In the genomic region with DNA sequence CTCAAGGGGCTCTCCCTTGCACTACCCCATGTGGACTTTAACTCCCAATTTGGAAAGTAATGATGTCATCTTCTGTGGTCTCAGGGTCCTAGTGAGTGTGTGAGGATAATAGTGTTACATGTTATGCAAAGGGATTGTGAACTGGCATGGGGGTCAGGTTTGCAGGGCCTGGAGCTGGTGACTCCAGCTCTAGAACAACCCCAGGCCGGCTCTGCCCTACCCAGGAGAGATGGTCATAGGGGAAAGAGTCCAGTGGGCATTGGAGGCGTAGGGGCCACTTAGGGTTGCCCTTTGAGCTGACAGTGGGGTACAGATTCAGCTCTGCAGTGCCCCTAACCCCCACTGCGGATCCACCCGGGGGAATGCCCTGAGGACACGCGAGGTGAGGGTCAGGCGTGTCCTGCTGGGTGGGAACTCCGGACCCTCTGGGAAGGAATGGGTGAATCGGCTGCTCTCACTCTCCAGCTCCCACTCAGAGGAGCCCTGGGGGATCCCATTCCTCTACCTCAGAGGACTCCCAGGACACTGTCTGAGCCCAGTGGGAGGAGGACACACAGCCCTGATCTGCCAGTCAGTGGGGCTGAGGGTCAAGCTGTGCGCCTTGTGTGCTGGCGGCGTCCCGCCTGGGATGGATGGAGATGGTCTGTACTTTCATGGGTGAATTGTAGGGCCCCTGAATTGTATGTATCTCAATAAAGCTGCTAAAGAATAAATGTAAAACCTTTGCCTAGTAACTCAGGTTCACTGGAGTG, we compare ENCODE assay signal across 11 cellular contexts. TPM values are rescaled to one million over a fixed set of nuclear protein-coding genes. Genes with fewer than 3 reads are reported as not detected.
A peak's percentile ranks its signal among the peaks of the same experiment; 100 is the strongest.
DNase-seq lines count a peak whose midpoint lies in the region; ATAC-seq and TF ChIP-seq lines count a peak whose summit lies in the region.
"Had no signal": no experiment of that assay in that cellular context is flagged by ENCODE, and none has a peak within 500 bp of the region (broad histone marks: within the 10 kb centered on the region; RNA-seq: fewer than 3 reads in every experiment).

No MANE protein-coding gene starts in this region.

- no peaks in the 10 kb centered on the region for H3K36me3 ChIP-seq in spleen
- H3K36me3 ChIP-seq: brain microvascular endothelial cell had no signal

- peak overlapping the region; percentile 35 for H3K4me3 Mint-ChIP-seq in activated CD4-positive, alpha-beta T cell treated with anti-CD3 and anti-CD28 coated beads, Interleukin-2, amount 10 ng/mL, durations not matched to agents 24 days and 14 days
- no peak overlapping the region for H3K4me3 Mint-ChIP-seq in activated CD4-positive, alpha-beta T cell treated with anti-CD3 and anti-CD28 coated beads for 36 hours
- peak overlapping the region; percentile 47 for H3K4me3 Mint-ChIP-seq in WTC11

- H3K27ac ChIP-seq in spleen = peak overlapping the region in 3 of 8 donors; percentile 72 to 83 (median 78)
- H3K27ac ChIP-seq: brain microvascular endothelial cell had no signal

- DNase-seq in activated CD4-positive, alpha-beta T cell treated with anti-CD3 and anti-CD28 coated beads, Interleukin-2, amount 10 ng/mL, durations not matched to agents 24 days and 14 days = peak; percentile 56
- no peak for DNase-seq in activated CD4-positive, alpha-beta T cell treated with anti-CD3 and anti-CD28 coated beads for 36 hours
- DNase-seq in WTC11 (ENCODE audit: low spot score) (peak; percentile 6), left colon (peak; percentile 5 to 16), spleen (peak; percentile 69), NCI-H2107 (lab: John Stamatoyannopoulos, UW) (no peak), occipital lobe (lab: John Stamatoyannopoulos, UW) (no peak), DMS153 (lab: John Stamatoyannopoulos, UW) (no peak)
- DNase-seq: activated CD4-positive, alpha-beta T cell treated with anti-CD3 and anti-CD28 coated beads, Interleukin-2, amount 50 U/mL, for 1 hour; brain microvascular endothelial cell; KBM-7 had no signal

- no peaks in the 10 kb centered on the region for H3K9me3 ChIP-seq in spleen

- TF ChIP-seq POLR2A in spleen (IDR thresholded peaks at IDR 0.05) = no peak

- POLR2A ChIA-PET in activated CD4-positive, alpha-beta T cell treated with anti-CD3 and anti-CD28 coated beads for 36 hours (lab: Charles Lee) = no interaction called here
- POLR2A ChIA-PET in WTC11 (lab: Charles Lee) = no interaction called here

- no peak for ATAC-seq in activated CD4-positive, alpha-beta T cell treated with anti-CD3 and anti-CD28 coated beads for 36 hours
- ATAC-seq in WTC11 = no peak
- ATAC-seq in left colon = no peak

- TF ChIP-seq CTCF in WTC11 (IDR thresholded peaks at IDR 0.05) (no peak), spleen (IDR thresholded peaks at IDR 0.05 in 8 of 11, conservative IDR thresholded peaks at IDR 0.05 in 3 of 11) (no peak)

- peaks cover 8 to 66% (median 43%) of the 10 kb centered on the region in 6 donors for H3K4me1 ChIP-seq in spleen

- H3K9me3 Mint-ChIP-seq in activated CD4-positive, alpha-beta T cell treated with anti-CD3 and anti-CD28 coated beads, Interleukin-2, amount 10 ng/mL, durations not matched to agents 24 days and 14 days = no peaks in the 10 kb centered on the region
- H3K9me3 Mint-ChIP-seq in activated CD4-positive, alpha-beta T cell treated with anti-CD3 and anti-CD28 coated beads for 36 hours (ENCODE audit: low read depth) = no peaks in the 10 kb centered on the region
- no peaks in the 10 kb centered on the region for H3K9me3 Mint-ChIP-seq in WTC11

- 91 to 96% (median 94%) methylated on average over 2 to 13 of the region's 13 CpGs for WGBS in spleen, 5 donors

- H3K27me3 Mint-ChIP-seq in activated CD4-positive, alpha-beta T cell treated with anti-CD3 and anti-CD28 coated beads, Interleukin-2, amount 10 ng/mL, durations not matched to agents 24 days and 14 days = peaks cover 46% of the 10 kb centered on the region
- H3K27me3 Mint-ChIP-seq in activated CD4-positive, alpha-beta T cell treated with anti-CD3 and anti-CD28 coated beads for 36 hours = peaks cover 34% of the 10 kb centered on the region
- peaks cover 65% of the 10 kb centered on the region for H3K27me3 Mint-ChIP-seq in WTC11 (ENCODE audit: low read depth)

- no peaks in the 10 kb centered on the region for H3K36me3 Mint-ChIP-seq in activated CD4-positive, alpha-beta T cell treated with anti-CD3 and anti-CD28 coated beads, Interleukin-2, amount 10 ng/mL, durations not matched to agents 24 days and 14 days (ENCODE audit: low read depth)
- no peaks in the 10 kb centered on the region for H3K36me3 Mint-ChIP-seq in activated CD4-positive, alpha-beta T cell treated with anti-CD3 and anti-CD28 coated beads for 36 hours (ENCODE audit: low read depth)
- no peaks in the 10 kb centered on the region for H3K36me3 Mint-ChIP-seq in WTC11

- H3K27ac Mint-ChIP-seq in activated CD4-positive, alpha-beta T cell treated with anti-CD3 and anti-CD28 coated beads, Interleukin-2, amount 10 ng/mL, durations not matched to agents 24 days and 14 days = no peak overlapping the region
- no peak overlapping the region for H3K27ac Mint-ChIP-seq in activated CD4-positive, alpha-beta T cell treated with anti-CD3 and anti-CD28 coated beads for 36 hours
- H3K27ac Mint-ChIP-seq in WTC11 = no peak overlapping the region

- no peak overlapping the region for H3K4me3 ChIP-seq in spleen

- CTCF ChIA-PET in activated CD4-positive, alpha-beta T cell treated with anti-CD3 and anti-CD28 coated beads for 36 hours (lab: Charles Lee) = interaction anchor here (0.6 to 1.5 kb wide), 3 partner anchors 74 to 83 kb away, joined by 3 to 5 read pairs (median 3); no protein-coding TSS in a partner anchor
- CTCF ChIA-PET in WTC11 (lab: Charles Lee) = interaction anchor here (1.0 to 3.1 kb wide), 7 partner anchors 16 to 374 kb away, joined by 3 to 26 read pairs (median 4); no protein-coding TSS in a partner anchor

- intact Hi-C loops in activated CD4-positive, alpha-beta T cell treated with anti-CD3 and anti-CD28 coated beads, Interleukin-2, amount 10 ng/mL, durations not matched to agents 24 days and 14 days (cut with micrococcal nuclease) = loop anchor here (5.0 kb wide), 2 partner anchors 44 to 101 kb away; no protein-coding TSS in a partner anchor
- intact Hi-C loops in activated CD4-positive, alpha-beta T cell treated with anti-CD3 and anti-CD28 coated beads for 36 hours (cut with DNase I, micrococcal nuclease) = loop anchor here in 1 of 2 experiments (10.0 kb wide), 1 partner anchor 51 kb away; no protein-coding TSS in a partner anchor
- intact Hi-C loops in left colon (cut with DNase I, micrococcal nuclease) = loop anchor here in 1 of 2 donors (10.0 kb wide), 1 partner anchor 139 kb away; no protein-coding TSS in a partner anchor
- intact Hi-C loops in spleen (cut with DNase I; ENCODE audit: low total_unique reads) = no loop called here

- peaks cover 10% of the 10 kb centered on the region for H3K4me1 Mint-ChIP-seq in activated CD4-positive, alpha-beta T cell treated with anti-CD3 and anti-CD28 coated beads, Interleukin-2, amount 10 ng/mL, durations not matched to agents 24 days and 14 days
- peaks cover 24% of the 10 kb centered on the region for H3K4me1 Mint-ChIP-seq in activated CD4-positive, alpha-beta T cell treated with anti-CD3 and anti-CD28 coated beads for 36 hours
- H3K4me1 Mint-ChIP-seq in WTC11 = peaks cover 24% of the 10 kb centered on the region

- peaks cover 0 to 84% (median 54%) of the 10 kb centered on the region in 7 donors for H3K27me3 ChIP-seq in spleen (replicated peaks in 1 of 7)

TF ChIP-seq in WTC11, 78 proteins besides CTCF, POLR2A, EP300 and RAD21:
- TF ChIP-seq RELA (CRISPR knock-in tag; IDR thresholded peaks at IDR 0.05; ENCODE audit: borderline replicate concordance) = no peak
- TF ChIP-seq NR2C2 (CRISPR knock-in tag; IDR thresholded peaks at IDR 0.05) = no peak
- TF ChIP-seq SOX15 (CRISPR knock-in tag; IDR thresholded peaks at IDR 0.05) = no peak
- TF ChIP-seq, protein P1, sequence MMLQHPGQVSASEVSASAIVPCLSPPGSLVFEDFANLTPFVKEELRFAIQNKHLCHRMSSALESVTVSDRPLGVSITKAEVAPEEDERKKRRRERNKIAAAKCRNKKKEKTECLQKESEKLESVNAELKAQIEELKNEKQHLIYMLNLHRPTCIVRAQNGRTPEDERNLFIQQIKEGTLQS (CRISPR knock-in tag; conservative IDR thresholded peaks at IDR 0.05) = no peak
- no peak for TF ChIP-seq GRHL2 (CRISPR knock-in tag; IDR thresholded peaks at IDR 0.05; ENCODE audit: insufficient replicate concordance, severe bottlenecking)
- no peak for TF ChIP-seq HMGA2 (CRISPR knock-in tag; IDR thresholded peaks at IDR 0.05)

RNA-seq across cellular contexts. Expression of a gene that starts 2.5 kb away (rescaled TPM):
- total RNA-seq in activated CD4-positive, alpha-beta T cell treated with anti-CD3 and anti-CD28 coated beads, Interleukin-2, amount 10 ng/mL, durations not matched to agents 24 days and 14 days = 3.3 and 4.0 TPM in 2 replicates
- total RNA-seq in activated CD4-positive, alpha-beta T cell treated with anti-CD3 and anti-CD28 coated beads for 36 hours = 1 to 10 TPM in 1 of 2 experiments, under 1 TPM in 1; 0.86 to 1.1 TPM
- total RNA-seq in WTC11 (2021) (12.8 to 16.6 TPM (median 15.9 TPM) in 3 replicates), left colon (1 to 10 TPM; 1.6 TPM), spleen (10 to 100 TPM in 6 of 7 donors, 1 to 10 TPM in 1; 1.4 to 52.3 (median 17.9) TPM), occipital lobe (3.0 TPM)
- polyA plus RNA-seq in spleen = 10 to 100 TPM in 1 of 3 donors, 1 to 10 TPM in 2; 5.9 to 16.4 (median 7.0) TPM

Comparison
In these comparisons a context has a peak if more than half of its experiments do, and no peak if none do; other contexts are left out.
1. DNase-seq: peak in activated CD4-positive, alpha-beta T cell treated with anti-CD3 and anti-CD28 coated beads, Interleukin-2, amount 10 ng/mL, durations not matched to agents 24 days and 14 days (single experiment), WTC11 (single experiment), left colon (2 of 2) and spleen (single experiment); none in activated CD4-positive, alpha-beta T cell treated with anti-CD3 and anti-CD28 coated beads for 36 hours (single experiment), NCI-H2107 (single experiment), occipital lobe (single experiment) and DMS153 (single experiment).